In the genomic region with DNA sequence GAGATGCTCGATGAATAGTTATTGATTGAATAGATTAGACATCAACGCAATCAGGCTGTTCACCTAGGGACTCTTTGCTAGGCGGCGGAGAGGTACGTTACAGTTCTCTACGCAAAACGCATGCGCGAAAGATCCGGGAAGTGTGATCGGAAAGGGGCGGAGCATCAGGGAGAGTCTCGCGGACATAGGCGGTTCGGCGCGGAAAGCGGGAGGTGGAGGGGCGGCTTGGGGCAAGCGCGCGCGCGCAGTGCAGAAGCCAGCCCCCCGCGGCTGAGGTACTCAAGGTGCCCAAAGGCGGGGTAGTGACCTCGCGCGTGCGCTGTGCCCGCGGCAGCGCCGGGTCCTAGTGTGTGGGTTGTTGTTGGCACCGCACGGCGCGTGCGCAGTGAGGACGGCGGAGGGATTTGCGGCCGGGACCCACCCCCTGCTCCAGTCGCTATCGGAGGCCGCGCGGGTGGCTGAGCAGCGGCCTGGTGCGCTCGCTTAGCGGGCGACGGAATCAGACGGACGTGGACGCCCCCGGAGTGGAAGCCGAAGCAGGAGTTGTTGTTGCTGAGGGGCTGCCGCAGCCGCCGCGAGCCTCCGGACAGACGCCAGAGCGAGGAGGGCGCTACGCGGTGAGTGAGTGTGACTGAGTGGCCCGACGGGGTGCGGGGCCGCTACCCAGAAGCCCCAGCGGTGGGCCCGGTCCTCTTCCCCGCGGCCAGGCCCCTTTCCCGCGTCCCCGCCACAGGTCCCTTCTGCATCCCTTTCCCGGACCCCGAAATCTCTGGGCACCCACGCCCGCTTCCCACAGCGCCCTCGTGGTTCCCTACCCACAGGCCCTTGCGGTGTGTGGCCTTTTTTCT, we compare ENCODE assay signal across 1 cellular context.
TF ChIP-seq lines count a peak whose summit lies in the region.

TSS of gene SNRNP70 (plus strand) at position 432 of the 848 bp plus-strand sequence. CDS start 964 bp downstream, outside the sequence.

TF ChIP-seq in HepG2, 621 proteins besides CTCF, POLR2A, EP300 and RAD21 (continued from another document and continues in another):
- 0 out of 2 replicates have a peak, but pooled peaks have one; percentile 17 for TF ChIP-seq KIAA2018 (CRISPR knock-in tag; IDR thresholded peaks at IDR 0.05; ENCODE audit: borderline replicate concordance)
- no peak for TF ChIP-seq ZNF207 (IDR thresholded peaks at IDR 0.05; ENCODE audit: borderline replicate concordance)
- peak; percentile 87; the same call in 1 of the 2 replicates for TF ChIP-seq NFKB2 (CRISPR knock-in tag; IDR thresholded peaks at IDR 0.05; ENCODE audit: borderline replicate concordance)
- TF ChIP-seq REPIN1 (CRISPR knock-in tag; IDR thresholded peaks at IDR 0.05; ENCODE audit: borderline replicate concordance, low read depth) = no peak; the same call in 1 of the 2 replicates
- TF ChIP-seq, protein P1, sequence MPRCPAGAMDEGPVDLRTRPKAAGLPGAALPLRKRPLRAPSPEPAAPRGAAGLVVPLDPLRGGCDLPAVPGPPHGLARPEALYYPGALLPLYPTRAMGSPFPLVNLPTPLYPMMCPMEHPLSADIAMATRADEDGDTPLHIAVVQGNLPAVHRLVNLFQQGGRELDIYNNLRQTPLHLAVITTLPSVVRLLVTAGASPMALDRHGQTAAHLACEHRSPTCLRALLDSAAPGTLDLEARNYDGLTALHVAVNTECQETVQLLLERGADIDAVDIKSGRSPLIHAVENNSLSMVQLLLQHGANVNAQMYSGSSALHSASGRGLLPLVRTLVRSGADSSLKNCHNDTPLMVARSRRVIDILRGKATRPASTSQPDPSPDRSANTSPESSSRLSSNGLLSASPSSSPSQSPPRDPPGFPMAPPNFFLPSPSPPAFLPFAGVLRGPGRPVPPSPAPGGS (CRISPR knock-in tag; IDR thresholded peaks at IDR 0.05) = peak; percentile 59; the same call in 1 of the 2 replicates
- TF ChIP-seq ZNF260 (CRISPR knock-in tag; IDR thresholded peaks at IDR 0.05; ENCODE audit: borderline replicate concordance, low read depth) = no peak
- no peak for TF ChIP-seq ZKSCAN5 (CRISPR knock-in tag; IDR thresholded peaks at IDR 0.05)
- peak; percentile 89 for TF ChIP-seq SRY (CRISPR knock-in tag; IDR thresholded peaks at IDR 0.05)
- peak; percentile 100 for TF ChIP-seq ZFX (CRISPR knock-in tag; IDR thresholded peaks at IDR 0.05; ENCODE audit: low read depth)
- peak; percentile 95 for TF ChIP-seq FOXK1 (CRISPR knock-in tag; IDR thresholded peaks at IDR 0.05; ENCODE audit: borderline replicate concordance, low read depth)
- peak; percentile 77 for TF ChIP-seq HDAC1 (CRISPR knock-in tag; IDR thresholded peaks at IDR 0.05)
- TF ChIP-seq ZNF460 (CRISPR knock-in tag; IDR thresholded peaks at IDR 0.05; ENCODE audit: borderline replicate concordance) = no peak; the same call in 1 of the 2 replicates
- TF ChIP-seq FOXA1 (IDR thresholded peaks at IDR 0.05) = no peak
- no peak; the same call in none of the 2 replicates for TF ChIP-seq FOXA1 (CRISPR knock-in tag; IDR thresholded peaks at IDR 0.05)
- TF ChIP-seq ZNF138 (CRISPR knock-in tag; IDR thresholded peaks at IDR 0.05; ENCODE audit: low read depth) = no peak
- peak; percentile 21; the same call in 1 of the 2 replicates for TF ChIP-seq KAT2B (IDR thresholded peaks at IDR 0.05; ENCODE audit: borderline replicate concordance, low read depth, low read length)
- peak; percentile 53 for TF ChIP-seq CBX5 (CRISPR knock-in tag; IDR thresholded peaks at IDR 0.05; ENCODE audit: borderline replicate concordance)
- peak; percentile 81 for TF ChIP-seq RXRA (CRISPR knock-in tag; IDR thresholded peaks at IDR 0.05)
- TF ChIP-seq KDM1A (CRISPR knock-in tag; IDR thresholded peaks at IDR 0.05) = no peak
- peak; percentile 86; the same call in 1 of the 2 replicates for TF ChIP-seq ZSCAN30 (CRISPR knock-in tag; IDR thresholded peaks at IDR 0.05)
- no peak for TF ChIP-seq SETDB1 (CRISPR knock-in tag; IDR thresholded peaks at IDR 0.05; ENCODE audit: borderline replicate concordance)
- TF ChIP-seq HNRNPLL (IDR thresholded peaks at IDR 0.05; ENCODE audit: low read depth, low read length, poor library complexity, severe bottlenecking) = peak; percentile 84
- peak; percentile 20; the same call in 1 of the 2 replicates for TF ChIP-seq ZNF788 (CRISPR knock-in tag; IDR thresholded peaks at IDR 0.05; ENCODE audit: borderline replicate concordance)
- TF ChIP-seq IRF9 (CRISPR knock-in tag; IDR thresholded peaks at IDR 0.05; ENCODE audit: borderline replicate concordance) = peak; percentile 92; the same call in 1 of the 2 replicates
- TF ChIP-seq CBX1 (IDR thresholded peaks at IDR 0.05; ENCODE audit: low read depth) = peak; percentile 65
- TF ChIP-seq ZZZ3 (CRISPR knock-in tag; IDR thresholded peaks at IDR 0.05; ENCODE audit: borderline replicate concordance) = peak; percentile 96; the same call in 1 of the 2 replicates
- peak; percentile 26; the same call in 1 of the 2 replicates for TF ChIP-seq ZNF580 (CRISPR knock-in tag; IDR thresholded peaks at IDR 0.05; ENCODE audit: borderline replicate concordance, low read depth)
- TF ChIP-seq, protein P2, sequence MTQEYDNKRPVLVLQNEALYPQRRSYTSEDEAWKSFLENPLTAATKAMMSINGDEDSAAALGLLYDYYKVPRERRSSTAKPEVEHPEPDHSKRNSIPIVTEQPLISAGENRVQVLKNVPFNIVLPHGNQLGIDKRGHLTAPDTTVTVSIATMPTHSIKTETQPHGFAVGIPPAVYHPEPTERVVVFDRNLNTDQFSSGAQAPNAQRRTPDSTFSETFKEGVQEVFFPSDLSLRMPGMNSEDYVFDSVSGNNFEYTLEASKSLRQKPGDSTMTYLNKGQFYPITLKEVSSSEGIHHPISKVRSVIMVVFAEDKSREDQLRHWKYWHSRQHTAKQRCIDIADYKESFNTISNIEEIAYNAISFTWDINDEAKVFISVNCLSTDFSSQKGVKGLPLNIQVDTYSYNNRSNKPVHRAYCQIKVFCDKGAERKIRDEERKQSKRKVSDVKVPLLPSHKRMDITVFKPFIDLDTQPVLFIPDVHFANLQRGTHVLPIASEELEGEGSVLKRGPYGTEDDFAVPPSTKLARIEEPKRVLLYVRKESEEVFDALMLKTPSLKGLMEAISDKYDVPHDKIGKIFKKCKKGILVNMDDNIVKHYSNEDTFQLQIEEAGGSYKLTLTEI (CRISPR knock-in tag; conservative IDR thresholded peaks at IDR 0.05) = no peak
- peak; percentile 37; the same call in 1 of the 2 replicates for TF ChIP-seq HCFC1 (IDR thresholded peaks at IDR 0.05; ENCODE audit: low read depth, low read length)
- TF ChIP-seq, protein P3, sequence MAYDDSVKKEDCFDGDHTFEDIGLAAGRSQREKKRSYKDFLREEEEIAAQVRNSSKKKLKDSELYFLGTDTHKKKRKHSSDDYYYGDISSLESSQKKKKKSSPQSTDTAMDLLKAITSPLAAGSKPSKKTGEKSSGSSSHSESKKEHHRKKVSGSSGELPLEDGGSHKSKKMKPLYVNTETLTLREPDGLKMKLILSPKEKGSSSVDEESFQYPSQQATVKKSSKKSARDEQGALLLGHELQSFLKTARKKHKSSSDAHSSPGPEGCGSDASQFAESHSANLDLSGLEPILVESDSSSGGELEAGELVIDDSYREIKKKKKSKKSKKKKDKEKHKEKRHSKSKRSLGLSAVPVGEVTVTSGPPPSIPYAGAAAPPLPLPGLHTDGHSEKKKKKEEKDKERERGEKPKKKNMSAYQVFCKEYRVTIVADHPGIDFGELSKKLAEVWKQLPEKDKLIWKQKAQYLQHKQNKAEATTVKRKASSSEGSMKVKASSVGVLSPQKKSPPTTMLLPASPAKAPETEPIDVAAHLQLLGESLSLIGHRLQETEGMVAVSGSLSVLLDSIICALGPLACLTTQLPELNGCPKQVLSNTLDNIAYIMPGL (CRISPR knock-in tag; IDR thresholded peaks at IDR 0.05; ENCODE audit: borderline replicate concordance in 1 of 2, low read depth in 1 of 2) = peak; percentile 90 to 91
- TF ChIP-seq ISL2 (CRISPR knock-in tag; IDR thresholded peaks at IDR 0.05) = peak; percentile 72
- no peak for TF ChIP-seq ZNF337 (CRISPR knock-in tag; IDR thresholded peaks at IDR 0.05; ENCODE audit: borderline replicate concordance, low read depth)
- 0 out of 2 replicates have a peak, but pooled peaks have one; percentile 76 for TF ChIP-seq BRCA1 (CRISPR knock-in tag; IDR thresholded peaks at IDR 0.05)
- TF ChIP-seq ZNF350 (CRISPR knock-in tag; IDR thresholded peaks at IDR 0.05; ENCODE audit: borderline replicate concordance, low read depth) = peak; percentile 65
- TF ChIP-seq ZNF292 (CRISPR knock-in tag; IDR thresholded peaks at IDR 0.05; ENCODE audit: borderline replicate concordance, low read depth) = 0 out of 2 replicates have a peak, but pooled peaks have one; percentile 13
- peak; percentile 78; the same call in 1 of the 2 replicates for TF ChIP-seq ZNF431 (CRISPR knock-in tag; IDR thresholded peaks at IDR 0.05; ENCODE audit: borderline replicate concordance, low read depth)
- TF ChIP-seq ZNF30 (CRISPR knock-in tag; IDR thresholded peaks at IDR 0.05) = no peak
- no peak for TF ChIP-seq DZIP1 (CRISPR knock-in tag; IDR thresholded peaks at IDR 0.05)
